Comparison of ENCODE assay signal across 31 cellular contexts in the genomic region with DNA sequence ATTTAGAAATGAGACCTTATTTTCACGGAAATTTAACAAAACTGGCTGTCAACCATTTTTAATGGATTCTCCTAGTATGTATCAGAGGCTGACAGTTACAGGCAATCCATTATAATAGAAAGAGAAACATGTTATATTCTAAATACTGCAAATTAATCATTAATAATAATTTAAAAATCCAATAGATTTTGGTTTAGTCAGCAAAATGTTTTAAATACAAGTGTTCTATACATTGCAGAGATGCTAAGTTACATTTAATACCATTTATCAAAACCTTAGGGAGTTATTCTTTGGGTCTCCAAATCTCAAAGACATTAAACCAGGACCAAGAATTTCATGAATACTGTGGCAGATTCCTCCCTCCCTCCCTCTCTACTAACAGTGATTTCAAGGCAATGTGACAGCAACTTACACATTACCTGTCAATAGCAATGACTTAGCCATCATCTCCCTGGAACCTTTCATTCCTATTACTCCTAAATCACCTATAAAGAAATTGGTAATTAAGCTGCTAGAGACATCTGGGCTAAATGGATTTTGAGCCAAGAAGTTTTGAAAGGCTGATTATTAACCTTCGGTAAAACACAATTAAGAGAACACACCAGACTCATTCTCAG.
"Had no signal": no experiment of that assay in that cellular context is flagged by ENCODE, and none has a peak within 500 bp of the region (broad histone marks: within the 10 kb centered on the region; RNA-seq: fewer than 3 reads in every experiment).

No MANE protein-coding gene starts in this region.

- H3K4me1 ChIP-seq: ascending aorta, colonic mucosa had no signal

- ATAC-seq: activated CD8-positive, alpha-beta T cell treated with anti-CD3 and anti-CD28 coated beads for 36 hours; activated naive CD8-positive, alpha-beta T cell treated with anti-CD3 and anti-CD28 coated beads, Interleukin-2, amount 50 U/mL, for 24 hours; activated T-cell treated with anti-CD3 and anti-CD28 coated beads, Interleukin-2, amount 50 U/mL, for 4 hours; activated T-cell treated with anti-CD3 and anti-CD28 coated beads, Interleukin-2, amount 50 U/mL, for 72 hours; activated T-helper 17 cell treated with anti-CD3 and anti-CD28 coated beads, Interleukin-2, amount 50 U/mL, for 72 hours had no signal

- DNase-seq: activated B cell treated with CpG ODN at 0.5 μM for 24 hours; activated CD4-positive, alpha-beta memory T cell treated with anti-CD3 and anti-CD28 coated beads for 36 hours; activated CD4-positive, alpha-beta T cell treated with anti-CD3 and anti-CD28 coated beads for 4 hours; activated CD4-positive, alpha-beta T cell treated with anti-CD3 and anti-CD28 coated beads, Interleukin-2, amount 10 ng/mL, durations not matched to agents 24 days and 14 days; activated CD4-positive, alpha-beta T cell treated with anti-CD3 and anti-CD28 coated beads, Interleukin-2, amount 50 U/mL, for 1 hour; activated CD4-positive, alpha-beta T cell treated with anti-CD3 and anti-CD28 coated beads, Interleukin-2, amount 50 U/mL, for 4 hours; activated CD4-positive, CD25-positive, alpha-beta regulatory T cell treated with anti-CD3 and anti-CD28 coated beads, Interleukin-2, amount 50 U/mL, for 72 hours; activated CD8-positive, alpha-beta memory T cell treated with anti-CD3 and anti-CD28 coated beads, Interleukin-2, amount 50 U/mL, for 4 hours; activated CD8-positive, alpha-beta T cell treated with anti-CD3 and anti-CD28 coated beads for 36 hours; activated gamma-delta T cell; activated naive CD4-positive, alpha-beta T cell treated with anti-CD3 and anti-CD28 coated beads, Interleukin-2, amount 10 ng/mL, durations not matched to agents 7 days and 5 days; activated naive CD4-positive, alpha-beta T cell treated with Interleukin-2 at 50 U/mL for 16 hours; activated naive CD8-positive, alpha-beta T cell treated with anti-CD3 and anti-CD28 coated beads, Interleukin-2, amount 10 ng/mL, durations not matched to agents 7 days and 5 days; activated naive CD8-positive, alpha-beta T cell treated with anti-CD3 and anti-CD28 coated beads, Interleukin-2, amount 50 U/mL, for 24 hours; activated T-cell treated with anti-CD3 and anti-CD28 coated beads for 4 hours; activated T-cell treated with anti-CD3 and anti-CD28 coated beads, Interleukin-2, amount 50 U/mL, for 1 hour; activated T-cell treated with anti-CD3 and anti-CD28 coated beads, Interleukin-2, amount 50 U/mL, for 4 hours; activated T-cell treated with anti-CD3 and anti-CD28 coated beads, Interleukin-2, amount 50 U/mL, for 72 hours; amygdala; anterior cingulate cortex; caudate nucleus; cerebellar nuclear complex; colonic mucosa; T-helper 2 cell; T-helper 9 cell had no signal

- H3K27ac ChIP-seq: ascending aorta, cardiac muscle cell, colonic mucosa, VCaP had no signal

- H3K36me3 ChIP-seq: ascending aorta, cardiac muscle cell, colonic mucosa had no signal

- FAIRE-seq: bronchial epithelial cell, TTC549 had no signal

- H3K9me3 ChIP-seq: ascending aorta, colonic mucosa had no signal

- H3K27me3 ChIP-seq: ascending aorta, cardiac muscle cell, colonic mucosa had no signal

- H3K4me3 ChIP-seq: ascending aorta, cardiac muscle cell, colonic mucosa had no signal
